In the genomic region with DNA sequence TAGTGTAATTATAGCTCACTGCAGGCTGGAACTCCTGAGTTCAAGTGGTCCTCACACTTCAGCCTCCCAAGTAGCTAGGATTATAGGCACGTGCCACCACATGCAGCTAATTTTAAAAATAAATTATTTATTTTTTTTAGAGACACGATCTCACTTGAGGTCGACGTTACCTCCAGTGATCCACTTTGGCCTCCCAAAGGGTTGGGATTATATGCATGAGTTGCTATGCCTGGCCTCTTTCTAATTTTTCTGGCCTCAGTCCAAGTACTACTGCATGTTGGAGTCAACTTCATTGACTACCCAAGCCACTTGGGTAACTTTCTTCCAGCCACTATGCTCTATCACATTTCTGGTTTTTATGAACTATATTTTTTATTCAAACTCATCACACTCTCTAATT, we compare ENCODE assay signal across 23 cellular contexts.
"Had no signal": no experiment of that assay in that cellular context is flagged by ENCODE, and none has a peak within 500 bp of the region (broad histone marks: within the 10 kb centered on the region; RNA-seq: fewer than 3 reads in every experiment).

No MANE protein-coding gene starts in this region.

- H3K27ac ChIP-seq: epithelial cell of prostate, esophagus muscularis mucosa, gastrocnemius medialis, heart right ventricle, ovary, right atrium auricular region, sigmoid colon, skin epidermis, testis, tibial nerve had no signal

- ATAC-seq: effector memory CD8-positive, alpha-beta T cell; gastrocnemius medialis; heart right ventricle; left lobe of liver; mucosa of descending colon; naive thymus-derived CD8-positive, alpha-beta T cell; stimulated activated naive B cell treated with anti-CD40 and anti-IgM and Interleukin-4, amounts not matched to agents 10 μg/mL and 1 μg/mL and 100 μg/mL, for 72 hours; stimulated activated naive CD8-positive, alpha-beta T cell treated with anti-CD3 and anti-CD28 coated beads, Interleukin-15, amount 100 ng/mL, for 72 hours had no signal

- H3K4me1 ChIP-seq: gastrocnemius medialis, testis, tibial nerve had no signal

- H3K9me3 ChIP-seq: esophagus muscularis mucosa, gastrocnemius medialis, heart right ventricle, mucosa of descending colon, ovary, right atrium auricular region, sigmoid colon, testis, tibial nerve had no signal

- H3K36me3 ChIP-seq: esophagus muscularis mucosa, gastrocnemius medialis, heart right ventricle, ovary, right atrium auricular region, sigmoid colon, tibial nerve had no signal

- FAIRE-seq: islet of Langerhans had no signal

- H3K4me3 ChIP-seq: esophagus muscularis mucosa, gastrocnemius medialis, heart right ventricle, mucosa of descending colon, ovary, right atrium auricular region, sigmoid colon, skin epidermis, testis, tibial nerve had no signal

- DNase-seq: effector memory CD8-positive, alpha-beta T cell; gastrocnemius medialis; heart right ventricle; hypothalamus; kidney glomerular epithelial cell; mammary epithelial cell; mucosa of descending colon; naive thymus-derived CD8-positive, alpha-beta T cell; nucleus accumbens; ovary; sigmoid colon; stimulated activated CD4-positive, alpha-beta T cell treated with anti-CD3 and anti-CD28 coated beads, Interleukin-2, amount 100 ng/mL, for 24 hours; stimulated activated CD4-positive, alpha-beta T cell treated with anti-CD3 and anti-CD28 coated beads, Interleukin-4, amount 100 ng/mL, for 4 hours; stimulated activated naive B cell treated with anti-CD40 and anti-IgM and Interleukin-4, amounts not matched to agents 10 μg/mL and 1 μg/mL and 100 μg/mL, for 72 hours; stimulated activated naive CD8-positive, alpha-beta T cell treated with anti-CD3 and anti-CD28 coated beads, Interleukin-15, amount 100 ng/mL, for 72 hours; testis had no signal
